18 cellular contexts compared by ENCODE assay signal in the genomic region with DNA sequence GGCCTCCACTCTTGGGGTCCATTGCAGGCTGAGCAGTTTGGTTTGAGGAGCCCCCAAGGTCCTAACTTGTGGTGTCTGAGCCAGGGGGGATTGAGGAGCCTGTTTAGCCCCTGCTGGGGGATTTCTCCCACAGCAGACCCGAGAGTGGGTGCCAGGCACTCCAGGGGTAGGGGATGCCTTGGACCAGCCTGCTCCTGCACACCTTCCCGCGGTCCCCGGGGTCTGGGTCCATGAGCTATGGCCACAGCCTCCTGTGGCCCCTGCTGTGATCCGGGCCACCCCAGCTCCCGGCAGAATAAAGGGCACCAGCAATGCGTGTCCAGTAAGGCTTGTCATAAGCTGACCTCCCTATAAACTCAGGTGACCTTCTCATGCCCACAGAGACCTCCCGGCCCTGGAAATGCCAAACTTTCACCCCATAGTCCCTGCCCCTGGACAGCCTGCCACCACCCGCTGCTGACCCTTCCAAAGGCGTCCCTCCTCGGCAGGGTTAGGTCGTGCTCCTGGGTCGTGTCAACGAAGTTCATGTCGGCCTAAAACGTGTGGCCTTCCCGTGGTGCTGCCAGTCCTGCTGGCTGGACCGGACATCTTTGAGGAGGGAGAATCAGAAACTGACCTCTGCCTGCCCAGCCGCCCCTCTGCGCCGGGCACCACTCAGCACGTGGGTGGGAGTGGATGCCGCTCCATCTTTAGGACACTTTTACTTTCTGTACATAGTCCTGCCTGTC.
"Had no signal": no experiment of that assay in that cellular context is flagged by ENCODE, and none has a peak within 500 bp of the region (broad histone marks: within the 10 kb centered on the region; RNA-seq: fewer than 3 reads in every experiment).

No MANE protein-coding gene starts in this region.

- ATAC-seq: esophagus mucosa; left colon; stimulated activated memory B cell treated with anti-CD40 and anti-IgM and Interleukin-4, amounts not matched to agents 10 μg/mL and 1 μg/mL and 100 μg/mL, for 72 hours; T-cell had no signal

- DNase-seq: activated CD4-positive, alpha-beta T cell treated with anti-CD3 and anti-CD28 coated beads for 1 hour; activated naive CD8-positive, alpha-beta T cell treated with anti-CD3 and anti-CD28 coated beads, Interleukin-2, amount 10 ng/mL, durations not matched to agents 7 days and 5 days; activated T-cell treated with anti-CD3 and anti-CD28 coated beads, Interleukin-2, amount 50 U/mL, for 1 hour; hypothalamus; left colon; mesenchymal stem cell; nephron progenitor cell; small intestine; substantia nigra; T1000; transverse colon had no signal

- H3K36me3 Mint-ChIP-seq: activated naive CD8-positive, alpha-beta T cell treated with anti-CD3 and anti-CD28 coated beads, Interleukin-2, amount 10 ng/mL, durations not matched to agents 7 days and 5 days; stimulated activated memory B cell treated with anti-CD40 and anti-IgM and Interleukin-4, amounts not matched to agents 10 μg/mL and 1 μg/mL and 100 μg/mL, for 72 hours; T-cell had no signal

- H3K27ac ChIP-seq: breast epithelium, dorsolateral prefrontal cortex, parathyroid adenoma, SK-N-MC, transverse colon had no signal

- H3K27ac Mint-ChIP-seq: activated naive CD8-positive, alpha-beta T cell treated with anti-CD3 and anti-CD28 coated beads, Interleukin-2, amount 10 ng/mL, durations not matched to agents 7 days and 5 days; stimulated activated memory B cell treated with anti-CD40 and anti-IgM and Interleukin-4, amounts not matched to agents 10 μg/mL and 1 μg/mL and 100 μg/mL, for 72 hours had no signal

- H3K4me3 Mint-ChIP-seq: activated naive CD8-positive, alpha-beta T cell treated with anti-CD3 and anti-CD28 coated beads, Interleukin-2, amount 10 ng/mL, durations not matched to agents 7 days and 5 days; nephron progenitor cell; stimulated activated memory B cell treated with anti-CD40 and anti-IgM and Interleukin-4, amounts not matched to agents 10 μg/mL and 1 μg/mL and 100 μg/mL, for 72 hours; T-cell had no signal

- H3K9me3 Mint-ChIP-seq: activated naive CD8-positive, alpha-beta T cell treated with anti-CD3 and anti-CD28 coated beads, Interleukin-2, amount 10 ng/mL, durations not matched to agents 7 days and 5 days; nephron progenitor cell; stimulated activated memory B cell treated with anti-CD40 and anti-IgM and Interleukin-4, amounts not matched to agents 10 μg/mL and 1 μg/mL and 100 μg/mL, for 72 hours; T-cell had no signal

- H3K4me3 ChIP-seq: breast epithelium, dorsolateral prefrontal cortex, SK-N-MC, transverse colon had no signal
